ENCODE assay signal across 1 cellular context in the genomic region with DNA sequence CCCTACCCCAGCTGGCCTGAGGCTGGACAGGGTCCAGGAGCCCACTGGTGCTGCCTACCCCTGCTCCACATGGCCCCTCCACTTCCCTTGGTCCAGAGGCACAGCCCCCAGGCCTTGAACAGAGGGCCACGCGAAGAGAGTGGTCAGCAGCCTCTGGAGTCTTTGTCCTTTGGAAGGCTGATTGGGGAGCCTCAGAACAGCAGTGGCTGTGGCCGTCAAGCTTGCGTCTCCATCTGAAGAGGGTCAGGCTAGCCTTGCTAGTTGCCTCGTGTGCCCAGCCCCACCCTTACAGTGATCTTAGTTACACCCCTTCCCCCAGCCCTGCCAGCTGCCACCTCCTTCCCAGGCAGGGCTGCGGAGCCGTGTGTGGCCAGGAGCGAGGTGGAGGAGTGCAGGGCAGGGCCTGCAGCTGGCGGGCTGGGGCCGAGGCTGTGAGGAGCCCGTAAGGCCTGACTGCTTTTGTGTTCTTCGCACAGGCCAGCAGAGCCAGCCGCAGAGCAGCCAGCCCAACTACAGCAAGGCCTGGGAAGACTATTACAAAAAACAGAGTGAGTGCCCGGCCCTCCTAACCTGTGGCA.
TF ChIP-seq lines count a peak whose summit lies in the region.

No MANE protein-coding gene starts in this region.

TF ChIP-seq in H1, 55 proteins besides CTCF, POLR2A, EP300 and RAD21:
- TF ChIP-seq CEBPB (IDR thresholded peaks at IDR 0.05; ENCODE audit: low read depth, low read length) (no peak), BACH1 (IDR thresholded peaks at IDR 0.05; ENCODE audit: low read length) (no peak), PHF8 (conservative IDR thresholded peaks at IDR 0.05; ENCODE audit: low read depth, low read length) (no peak), MAFK (IDR thresholded peaks at IDR 0.05; ENCODE audit: low read depth, low read length) (no peak), CBX5 (IDR thresholded peaks at IDR 0.05; ENCODE audit: low read depth, low read length) (no peak), GABPA (IDR thresholded peaks at IDR 0.05; ENCODE audit: borderline replicate concordance, insufficient read depth, low read length) (no peak), RXRA (IDR thresholded peaks at IDR 0.05; ENCODE audit: insufficient read depth, low read depth, low read length) (no peak), CTBP2 (IDR thresholded peaks at IDR 0.05; ENCODE audit: borderline replicate concordance, insufficient read depth, insufficient read length, low read length) (no peak), HDAC6 (IDR thresholded peaks at IDR 0.05; ENCODE audit: low read depth, low read length) (no peak), TCF12 (IDR thresholded peaks at IDR 0.05; ENCODE audit: low read depth, low read length) (no peak), POU5F1 (IDR thresholded peaks at IDR 0.05; ENCODE audit: low read depth, low read length) (no peak), BCL11A (IDR thresholded peaks at IDR 0.05; ENCODE audit: low read depth in 2 of 2, low read length in 2 of 2) (no peak), KDM4A (IDR thresholded peaks at IDR 0.05; ENCODE audit: low read depth, low read length, severe bottlenecking) (no peak), SAP30 (IDR thresholded peaks at IDR 0.05; ENCODE audit: insufficient read depth, insufficient replicate concordance, low read length) (no peak)
